16 cellular contexts compared by ENCODE assay signal in genomic region chr3:79040701-79041100, GRCh38.
DNase-seq lines count a peak whose midpoint lies in the region; ATAC-seq and TF ChIP-seq lines count a peak whose summit lies in the region.
"Had no signal": no experiment of that assay in that cellular context is flagged by ENCODE, and none has a peak within 500 bp of the region (broad histone marks: within the 10 kb centered on the region; RNA-seq: fewer than 3 reads in every experiment).

No MANE protein-coding gene starts in this region.

- no peak overlapping the region for H2BK15ac ChIP-seq in mesenchymal stem cell (ENCODE audit: low read depth, poor library complexity, severe bottlenecking)

- H4K8ac ChIP-seq in mesenchymal stem cell (ENCODE audit: low read length): no peak overlapping the region

- no peak overlapping the region for H3K4ac ChIP-seq in mesenchymal stem cell (ENCODE audit: low read depth in 1 of 2, low read length in 2 of 2)

- no peak overlapping the region for H3K14ac ChIP-seq in mesenchymal stem cell (ENCODE audit: low read length in 2 of 2)

- no peaks in the 10 kb centered on the region for H4K20me1 ChIP-seq in PC-3 (ENCODE audit: low read length)
- H4K20me1 ChIP-seq: BLaER1 had no signal

- no peaks in the 10 kb centered on the region for H3K36me3 Mint-ChIP-seq in activated T-helper 17 cell treated with anti-CD3 and anti-CD28 coated beads, Interleukin-2, amount 50 U/mL, for 72 hours (ENCODE audit: low read depth)
- H3K36me3 Mint-ChIP-seq: activated naive CD4-positive, alpha-beta T cell treated with anti-CD3 and anti-CD28 coated beads, Interleukin-2, amount 50 U/mL, for 72 hours had no signal

- POLR2A ChIA-PET in PC-3 (lab: Charles Lee; ENCODE audit: unreplicated experiment): no interaction called here

- H3K4me3 ChIP-seq in PC-3 (ENCODE audit: low read length): no peak overlapping the region
- H3K4me3 ChIP-seq in choroid plexus epithelial cell (ENCODE audit: low read depth, low read length): no peak overlapping the region
- H3K4me3 ChIP-seq in mesenchymal stem cell (ENCODE audit: insufficient read depth in 1 of 2, low read depth in 1 of 2, low read length in 2 of 2): no peak overlapping the region
- H3K4me3 ChIP-seq: BLaER1, GM12878, ovary had no signal

- DNase-seq in AG20443 (ENCODE audit: low spot score) (peak; percentile 76), PC-3 (peak; percentile 64), choroid plexus epithelial cell (ENCODE audit: low read depth) (peak; percentile 95), mesenchymal stem cell (peak; percentile 66), cerebellar nuclear complex (lab: John Stamatoyannopoulos, UW) (no peak), NCI-H187 (lab: John Stamatoyannopoulos, UW) (no peak), substantia nigra (lab: John Stamatoyannopoulos, UW) (no peak)
- DNase-seq: activated B cell treated with CpG ODN at 0.5 μM for 24 hours; DMS53; MV-4-11; ovary; stimulated activated CD4-positive, alpha-beta T cell treated with anti-CD3 and anti-CD28 coated beads, Interleukin-12 subunit alpha, Interleukin-12 subunit beta, amount 100 ng/mL, for 4 hours had no signal

- CTCF ChIA-PET in PC-3 (lab: Charles Lee): no interaction called here

- H3K18ac ChIP-seq in mesenchymal stem cell (ENCODE audit: low read depth in 1 of 2, low read length in 2 of 2): no peak overlapping the region

- H3K27me3 ChIP-seq in PC-3 (ENCODE audit: low read length) (no peaks in the 10 kb centered on the region), mesenchymal stem cell (ENCODE audit: control insufficient read depth in 1 of 2, insufficient read depth in 1 of 2, low read length in 2 of 2) (no peaks in the 10 kb centered on the region)
- H3K27me3 ChIP-seq: BLaER1, ovary had no signal

- H2BK12ac ChIP-seq in mesenchymal stem cell (ENCODE audit: low read length in 2 of 2): no peak overlapping the region

- no peak overlapping the region for H3K23ac ChIP-seq in mesenchymal stem cell (ENCODE audit: low read length in 2 of 2)

- no peak overlapping the region for H2AK5ac ChIP-seq in mesenchymal stem cell (ENCODE audit: low read length, severe bottlenecking)

- H3K4me1 ChIP-seq in PC-3 (ENCODE audit: insufficient read depth, low read length) (no peaks in the 10 kb centered on the region), mesenchymal stem cell (ENCODE audit: control insufficient read depth, insufficient read depth, low read depth, low read length) (no peaks in the 10 kb centered on the region)
- H3K4me1 ChIP-seq: BLaER1 had no signal

- H4K91ac ChIP-seq in mesenchymal stem cell (ENCODE audit: low read length): no peak overlapping the region

- intact Hi-C loops in PC-3 (cut with micrococcal nuclease): no loop called here

- H3K4me3 Mint-ChIP-seq in activated T-helper 17 cell treated with anti-CD3 and anti-CD28 coated beads, Interleukin-2, amount 50 U/mL, for 72 hours: no peak overlapping the region
- H3K4me3 Mint-ChIP-seq: activated B cell treated with CpG ODN at 0.5 μM for 24 hours had no signal

- H3K4me2 ChIP-seq in PC-3 (ENCODE audit: low read length): no peak overlapping the region
- H3K4me2 ChIP-seq in mesenchymal stem cell (ENCODE audit: low read length, poor library complexity, severe bottlenecking): no peak overlapping the region
- H3K4me2 ChIP-seq: BLaER1 had no signal

- H3K36me3 ChIP-seq in PC-3 (ENCODE audit: low read depth, low read length) (no peaks in the 10 kb centered on the region), mesenchymal stem cell (ENCODE audit: control insufficient read depth in 1 of 2, insufficient read depth in 2 of 2, low read depth in 1 of 2, low read length in 2 of 2) (no peaks in the 10 kb centered on the region)
- H3K36me3 ChIP-seq: BLaER1, ovary had no signal

- H3K9me3 ChIP-seq in PC-3 (ENCODE audit: low read length): no peaks in the 10 kb centered on the region
- no peaks in the 10 kb centered on the region for H3K9me3 ChIP-seq in mesenchymal stem cell (ENCODE audit: control insufficient read depth, low read length)
- H3K9me3 ChIP-seq: BLaER1, ovary had no signal

- H3K79me1 ChIP-seq in mesenchymal stem cell (replicated peaks; ENCODE audit: low read length, poor library complexity, severe bottlenecking): no peaks in the 10 kb centered on the region

- H3K27ac ChIP-seq in PC-3 (ENCODE audit: low read length) (no peak overlapping the region), mesenchymal stem cell (ENCODE audit: low read length, poor library complexity, severe bottlenecking) (no peak overlapping the region), substantia nigra (ENCODE audit: low read depth, low read length, poor library complexity, severe bottlenecking) (no peak overlapping the region)
- H3K27ac ChIP-seq: BLaER1, ovary had no signal

- H3K27ac Mint-ChIP-seq in activated T-helper 17 cell treated with anti-CD3 and anti-CD28 coated beads, Interleukin-2, amount 50 U/mL, for 72 hours: no peak overlapping the region
- H3K27ac Mint-ChIP-seq: activated B cell treated with CpG ODN at 0.5 μM for 24 hours; activated naive CD4-positive, alpha-beta T cell treated with anti-CD3 and anti-CD28 coated beads, Interleukin-2, amount 50 U/mL, for 72 hours had no signal

- H3K4me1 Mint-ChIP-seq in activated T-helper 17 cell treated with anti-CD3 and anti-CD28 coated beads, Interleukin-2, amount 50 U/mL, for 72 hours: no peaks in the 10 kb centered on the region
- H3K4me1 Mint-ChIP-seq: activated B cell treated with CpG ODN at 0.5 μM for 24 hours had no signal

- peak; percentile 70 for ATAC-seq in PC-3
- ATAC-seq in activated T-helper 17 cell treated with anti-CD3 and anti-CD28 coated beads, Interleukin-2, amount 50 U/mL, for 72 hours (replicated peaks): no peak
- ATAC-seq: activated naive CD4-positive, alpha-beta T cell treated with anti-CD3 and anti-CD28 coated beads, Interleukin-2, amount 50 U/mL, for 72 hours; GM12878 had no signal

- H3F3A ChIP-seq in PC-3 (ENCODE audit: low read length, unreplicated experiment): no peaks in the 10 kb centered on the region

- 35% methylated on average over 2 of the region's 3 CpGs for WGBS in mesenchymal stem cell

- no peaks in the 10 kb centered on the region for H3K9me2 ChIP-seq in PC-3 (replicated peaks; ENCODE audit: low read length)

- H2AFZ ChIP-seq in PC-3 (ENCODE audit: low read length) (no peak overlapping the region; the same call in 1 of the 2 replicates), mesenchymal stem cell (ENCODE audit: low read depth, low read length) (no peak overlapping the region)

- no peak overlapping the region for H2BK5ac ChIP-seq in mesenchymal stem cell (ENCODE audit: low read depth, low read length, poor library complexity, severe bottlenecking)

- BruUV-seq in PC-3 (replicated peaks; lab: Mats Ljungman, UMichigan): no TSS peak

- TF ChIP-seq CTCF in PC-3 (conservative IDR thresholded peaks at IDR 0.05; ENCODE audit: low read depth, low read length) (no peak), choroid plexus epithelial cell (conservative IDR thresholded peaks at IDR 0.05; ENCODE audit: low read depth, low read length) (no peak)

- H3K9me3 Mint-ChIP-seq in activated T-helper 17 cell treated with anti-CD3 and anti-CD28 coated beads, Interleukin-2, amount 50 U/mL, for 72 hours: peaks cover 20% of the 10 kb centered on the region
- H3K9me3 Mint-ChIP-seq: activated B cell treated with CpG ODN at 0.5 μM for 24 hours had no signal

- no peaks in the 10 kb centered on the region for H3K27me3 Mint-ChIP-seq in activated T-helper 17 cell treated with anti-CD3 and anti-CD28 coated beads, Interleukin-2, amount 50 U/mL, for 72 hours
- H3K27me3 Mint-ChIP-seq: activated B cell treated with CpG ODN at 0.5 μM for 24 hours had no signal

- no peak overlapping the region for H3K9ac ChIP-seq in PC-3 (ENCODE audit: low read length)
- no peak overlapping the region for H3K9ac ChIP-seq in mesenchymal stem cell (ENCODE audit: low read length)
- H3K9ac ChIP-seq: BLaER1 had no signal

- no peak overlapping the region for H2BK120ac ChIP-seq in mesenchymal stem cell (ENCODE audit: low read depth, low read length)

- H3K79me2 ChIP-seq in PC-3 (ENCODE audit: low read length): no peaks in the 10 kb centered on the region

Comparison
In these comparisons a context has a peak if more than half of its experiments do, and no peak if none do; other contexts are left out.
1. DNase-seq: peak in AG20443 (single experiment), PC-3 (single experiment), choroid plexus epithelial cell (single experiment) and mesenchymal stem cell (single experiment); none in cerebellar nuclear complex (0 of 2), NCI-H187 (0 of 2) and substantia nigra (0 of 49).